3 cellular contexts compared by ENCODE assay signal in genomic region chr13:76319921-76320320, GRCh38.
"Had no signal": no experiment of that assay in that cellular context is flagged by ENCODE, and none has a peak within 500 bp of the region (broad histone marks: within the 10 kb centered on the region; RNA-seq: fewer than 3 reads in every experiment).

No MANE protein-coding gene starts in this region.

- ATAC-seq: GM12878 had no signal

- H3K4me3 ChIP-seq: GM12878 had no signal

- DNase-seq: GDM1, GF-D8 had no signal
